ENCODE assay signal across 1 cellular context in genomic region chr6:47153066-47153755, GRCh38.
TF ChIP-seq lines count a peak whose summit lies in the region.

No MANE protein-coding gene starts in this region.

TF ChIP-seq in H1, 55 proteins besides CTCF, POLR2A, EP300 and RAD21 (continued from another document):
- TF ChIP-seq TBP (IDR thresholded peaks at IDR 0.05; ENCODE audit: low read depth, low read length) = no peak
